In the genomic region with DNA sequence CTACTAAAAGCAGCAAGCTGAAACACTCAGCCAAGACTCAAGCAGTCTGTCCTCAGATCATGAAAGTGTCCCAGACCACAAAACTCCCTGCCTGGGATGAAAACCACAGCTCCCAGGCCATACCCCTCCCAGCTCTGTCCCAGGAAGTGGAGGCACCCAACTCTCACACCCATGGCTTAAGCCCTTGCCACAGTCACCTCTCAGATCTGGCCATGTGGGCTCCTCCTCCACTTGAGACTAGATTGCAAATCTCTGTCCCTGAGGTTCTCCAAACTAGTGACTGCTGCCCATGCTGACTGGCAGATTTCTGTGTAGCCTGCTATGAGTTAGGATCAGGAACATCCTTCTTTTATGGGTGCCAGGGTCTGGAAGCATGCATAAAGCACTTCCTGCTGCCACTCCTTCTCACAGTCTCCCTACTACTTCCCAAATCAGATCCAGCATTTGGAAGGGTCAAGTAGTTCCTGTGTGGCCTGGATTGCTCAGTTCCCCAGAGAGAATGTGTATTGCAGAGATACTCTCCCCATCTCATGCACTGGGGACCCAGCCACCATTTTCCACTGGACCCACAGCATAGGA, we compare ENCODE assay signal across 23 cellular contexts. TPM values are rescaled to one million over a fixed set of nuclear protein-coding genes. Genes with fewer than 3 reads are reported as not detected.
A peak's percentile ranks its signal among the peaks of the same experiment; 100 is the strongest.
DNase-seq lines count a peak whose midpoint lies in the region; ATAC-seq lines count a peak whose summit lies in the region.
"Had no signal": no experiment of that assay in that cellular context is flagged by ENCODE, and none has a peak within 500 bp of the region (broad histone marks: within the 10 kb centered on the region; RNA-seq: fewer than 3 reads in every experiment).

No MANE protein-coding gene starts in this region.

- no peak overlapping the region for H2BK12ac ChIP-seq in neuronal stem cell (ENCODE audit: low read length)

- intact Hi-C loops in left colon (cut with DNase I, micrococcal nuclease): no loop called here

- H2BK120ac ChIP-seq in neuronal stem cell (ENCODE audit: low read depth, low read length): no peak overlapping the region

- no peak overlapping the region for H3K4me2 ChIP-seq in neuronal stem cell (ENCODE audit: insufficient read depth, low read length, poor library complexity, severe bottlenecking)

- H3K4me1 ChIP-seq in neuronal stem cell (ENCODE audit: control insufficient read depth in 2 of 2, insufficient read depth in 1 of 2, low read depth in 1 of 2, low read length in 2 of 2): no peaks in the 10 kb centered on the region

- H3K9me3 ChIP-seq in neuronal stem cell (replicated peaks in 1 of 2; ENCODE audit: control insufficient read depth in 2 of 2, insufficient read depth in 1 of 2, low read depth in 1 of 2, low read length in 2 of 2): peaks cover 8 to 12% of the 10 kb centered on the region in 2 donors

- H3K9ac ChIP-seq in neuronal stem cell (ENCODE audit: low read depth, low read length, poor library complexity): no peak overlapping the region
- H3K9ac ChIP-seq: BLaER1 treated with 17β-estradiol and CSF1 and Interleukin-3, amounts not matched to agents 10 nM and 100 nM had no signal

- H3K23ac ChIP-seq in neuronal stem cell (ENCODE audit: low read depth, low read length, poor library complexity): no peak overlapping the region

- peak; percentile 67 for DNase-seq in MV-4-11 (lab: John Stamatoyannopoulos, UW)
- peak; percentile 19 for DNase-seq in RPMI7951 (ENCODE audit: low read depth)
- no peak for DNase-seq in left colon
- no peak for DNase-seq in neuronal stem cell (ENCODE audit: low spot score)
- DNase-seq in cerebellum (ENCODE audit: low spot score): no peak
- DNase-seq in kidney glomerular epithelial cell (lab: John Stamatoyannopoulos, UW): no peak
- DNase-seq: CD8-positive, alpha-beta memory T cell; DMS53; EL; GOT3; KG1; NCI-H1048; NCI-H1436; NCI-H1930; NCI-H446; NK-92 treated with Interleukin-12 subunit alpha and Interleukin-12 subunit beta, amount 100 ng/mL, for 24 hours; RPMI8226; SIG-M5 had no signal

- H3K36me3 ChIP-seq in neuronal stem cell (replicated peaks in 1 of 2; ENCODE audit: control insufficient read depth in 2 of 2, insufficient read depth in 2 of 2, low read length in 2 of 2): no peaks in the 10 kb centered on the region

- peak; percentile 38 for ATAC-seq in left colon
- no peak for ATAC-seq in HG03457 (IDR thresholded peaks at IDR 0.05; ENCODE audit: unreplicated experiment)
- ATAC-seq in GM21737 (IDR thresholded peaks at IDR 0.05; ENCODE audit: unreplicated experiment): no peak
- ATAC-seq: GM12878, SK-N-SH treated with all-trans-retinoic acid at 6 μM for 48 hours had no signal

- no peak overlapping the region for H3K4ac ChIP-seq in neuronal stem cell (ENCODE audit: low read length)

- H2BK5ac ChIP-seq in neuronal stem cell (ENCODE audit: low read length): no peak overlapping the region

- peaks cover 0 to 22% (median 0%) of the 10 kb centered on the region in 3 experiments for H3K27me3 ChIP-seq in neuronal stem cell (ENCODE audit: control insufficient read depth in 3 of 3, insufficient read depth in 3 of 3, low read depth in 1 of 3, low read length in 3 of 3)
- H3K27me3 ChIP-seq: BLaER1 treated with 17β-estradiol and CSF1 and Interleukin-3, amounts not matched to agents 10 nM and 100 nM had no signal

- no peaks in the 10 kb centered on the region for H3K79me1 ChIP-seq in neuronal stem cell (ENCODE audit: low read depth, low read length)

- no peak overlapping the region for H4K91ac ChIP-seq in neuronal stem cell (ENCODE audit: low read depth, low read length, poor library complexity)

- no peak overlapping the region for H3K14ac ChIP-seq in neuronal stem cell (ENCODE audit: low read length)

- H4K8ac ChIP-seq in neuronal stem cell (ENCODE audit: low read depth, low read length): peak overlapping the region; percentile 87

- no peak overlapping the region for H2AK5ac ChIP-seq in neuronal stem cell (ENCODE audit: low read depth, low read length)

- H3K4me3 ChIP-seq in neuronal stem cell (ENCODE audit: low read length in 2 of 2): no peak overlapping the region
- H3K4me3 ChIP-seq: BLaER1 treated with 17β-estradiol and CSF1 and Interleukin-3, amounts not matched to agents 10 nM and 100 nM; GM12878 had no signal

- H3K27ac ChIP-seq in neuronal stem cell (replicated peaks; ENCODE audit: low read length): no peak overlapping the region
- H3K27ac ChIP-seq: BLaER1 treated with 17β-estradiol and CSF1 and Interleukin-3, amounts not matched to agents 10 nM and 100 nM had no signal

- no peak overlapping the region for H2AFZ ChIP-seq in neuronal stem cell (ENCODE audit: low read length)

- no peak overlapping the region for H2BK15ac ChIP-seq in neuronal stem cell (ENCODE audit: low read length)

- no peak overlapping the region for H3K18ac ChIP-seq in neuronal stem cell (ENCODE audit: low read length)

RNA-seq across cellular contexts. Expression of a gene that starts 59.6 kb away (rescaled TPM):
- total RNA-seq in RPMI7951 (2014; rRNA removed; shearing (Covaris generic)): 57.0 and 63.3 TPM in 2 replicates
- total RNA-seq in left colon (10 to 100 TPM; 95.4 to 97.6 TPM), cerebellum (36.6 TPM)
- polyA plus RNA-seq in neuronal stem cell (2013, experiment 1 of 2): 20.5 TPM
- polyA plus RNA-seq in neuronal stem cell (2013, experiment 2 of 2): 20.5 TPM

Comparison
In these comparisons a context has a peak if more than half of its experiments do, and no peak if none do; other contexts are left out.
1. DNase-seq: peak in MV-4-11 (single experiment) and RPMI7951 (single experiment); none in left colon (0 of 2), neuronal stem cell (single experiment), cerebellum (single experiment) and kidney glomerular epithelial cell (single experiment).